ENCODE assay signal across 9 cellular contexts in genomic region chr7:131219277-131220041, GRCh38.
A peak's percentile ranks its signal among the peaks of the same experiment; 100 is the strongest.
DNase-seq lines count a peak whose midpoint lies in the region; ATAC-seq, FAIRE-seq and TF ChIP-seq lines count a peak whose summit lies in the region.
"Had no signal": no experiment of that assay in that cellular context is flagged by ENCODE, and none has a peak within 500 bp of the region (broad histone marks: within the 10 kb centered on the region; RNA-seq: fewer than 3 reads in every experiment).

No MANE protein-coding gene starts in this region.

- peak; percentile 60 for ATAC-seq in HG02678 (IDR thresholded peaks at IDR 0.05; ENCODE audit: unreplicated experiment)
- peak; percentile 62 for ATAC-seq in HepG2
- ATAC-seq in GM19455 (IDR thresholded peaks at IDR 0.05; ENCODE audit: unreplicated experiment): no peak

- no peak for TF ChIP-seq POLR2A in HepG2 (IDR thresholded peaks at IDR 0.05; ENCODE audit: insufficient read depth in 1 of 2, low read depth in 2 of 2, low read length in 2 of 2)
- TF ChIP-seq POLR2A in tibial nerve (IDR thresholded peaks at IDR 0.05): no peak

- DNase-seq in amygdala (lab: John Stamatoyannopoulos, UW): peak in 45 of 56 donors; percentile 2 to 82 (median 45)
- peak; percentile 37 for DNase-seq in HepG2 (ENCODE audit: low spot score)
- DNase-seq in tibial nerve (ENCODE audit: low spot score in 2 of 2): peak; percentile 40 to 56
- no peak for DNase-seq in A673 (ENCODE audit: low spot score)
- no peak for DNase-seq in smooth muscle cell (lab: John Stamatoyannopoulos, UW; ENCODE audit: unreplicated experiment)
- DNase-seq in NCI-H2081 (lab: John Stamatoyannopoulos, UW): no peak
- DNase-seq: stimulated activated CD8-positive, alpha-beta memory T cell treated with anti-CD3 and anti-CD28 coated beads, Interleukin-4, amount 100 ng/mL, for 48 hours had no signal

- H4K20me1 ChIP-seq in HepG2 (ENCODE audit: insufficient read depth, low read length) (no peaks in the 10 kb centered on the region), smooth muscle cell (ENCODE audit: low read depth) (no peaks in the 10 kb centered on the region)

- no peaks in the 10 kb centered on the region for H3K36me3 ChIP-seq in HepG2 (replicated peaks in 1 of 2; ENCODE audit: control insufficient read depth in 1 of 2, insufficient read depth in 2 of 2, low read length in 2 of 2)
- H3K36me3 ChIP-seq in tibial nerve: no peaks in the 10 kb centered on the region
- no peaks in the 10 kb centered on the region for H3K36me3 ChIP-seq in A673 (ENCODE audit: insufficient read depth, low read length, poor library complexity, severe bottlenecking)
- no peaks in the 10 kb centered on the region for H3K36me3 ChIP-seq in smooth muscle cell (ENCODE audit: low read depth)

- no peak for TF ChIP-seq RAD21 in HepG2 (CRISPR knock-in tag; IDR thresholded peaks at IDR 0.05)

- H3K9ac ChIP-seq in HepG2 (ENCODE audit: insufficient read depth, low read depth, low read length) (no peak overlapping the region), smooth muscle cell (ENCODE audit: low read depth) (no peak overlapping the region)

- CTCF ChIA-PET in HepG2 (lab: Yijun Ruan, JAX; ENCODE audit: low intra/inter-chr PET ratio, low total read pairs): no interaction called here
- CTCF ChIA-PET in A673 (lab: Charles Lee): no interaction called here

- FAIRE-seq in HepG2 (lab: Jason Lieb, UNC): peak; percentile 15

- H3K4me1 ChIP-seq in HepG2 (ENCODE audit: insufficient read depth, low read length) (peaks cover 27% of the 10 kb centered on the region), tibial nerve (peaks cover 0 to 26% (median 13%) of the 10 kb centered on the region in 4 donors), A673 (ENCODE audit: insufficient read depth, low read length, poor library complexity, severe bottlenecking) (no peaks in the 10 kb centered on the region), smooth muscle cell (ENCODE audit: low read depth) (peaks cover 3% of the 10 kb centered on the region)

- H3K4me2 ChIP-seq in HepG2 (ENCODE audit: low read depth, low read length) (peak overlapping the region; percentile 29; the same call in 1 of the 2 replicates), smooth muscle cell (no peak overlapping the region)

- TF ChIP-seq EP300 in HepG2 (IDR thresholded peaks at IDR 0.05; ENCODE audit: low read depth in 2 of 2, low read length in 2 of 2) (no peak), HepG2 (CRISPR knock-in tag; IDR thresholded peaks at IDR 0.05; ENCODE audit: borderline replicate concordance) (no peak), tibial nerve (IDR thresholded peaks at IDR 0.05) (peak; percentile 25 to 82)

- TF ChIP-seq CTCF in HepG2 (CRISPR knock-in tag; IDR thresholded peaks at IDR 0.05): no peak
- no peak for TF ChIP-seq CTCF in tibial nerve (IDR thresholded peaks at IDR 0.05)
- no peak for TF ChIP-seq CTCF in A673 (conservative IDR thresholded peaks at IDR 0.05; ENCODE audit: low read depth, low read length)
- TF ChIP-seq CTCF in smooth muscle cell (IDR thresholded peaks at IDR 0.05; ENCODE audit: borderline replicate concordance, insufficient read depth, poor library complexity, severe bottlenecking): no peak

- no TSS peak for BruUV-seq in HepG2 (replicated peaks; lab: Mats Ljungman, UMichigan)
- no TSS peak for BruUV-seq in A673 (replicated peaks; lab: Mats Ljungman, UMichigan)

- H3K4me3 ChIP-seq in HepG2 (replicated peaks in 1 of 3; ENCODE audit: insufficient read depth in 1 of 3, low read depth in 2 of 3, low read length in 3 of 3) (no peak overlapping the region), tibial nerve (no peak overlapping the region), A673 (ENCODE audit: low read depth, low read length, poor library complexity, severe bottlenecking) (no peak overlapping the region), smooth muscle cell (no peak overlapping the region)

- H3K27me3 ChIP-seq in HepG2 (ENCODE audit: control insufficient read depth in 1 of 2, insufficient read depth in 2 of 2, low read length in 2 of 2) (no peaks in the 10 kb centered on the region), tibial nerve (no peaks in the 10 kb centered on the region), A673 (replicated peaks; ENCODE audit: insufficient read depth, low read depth, low read length, poor library complexity) (no peaks in the 10 kb centered on the region), smooth muscle cell (ENCODE audit: low read depth) (no peaks in the 10 kb centered on the region)

- no peaks in the 10 kb centered on the region for H3F3A ChIP-seq in smooth muscle cell (ENCODE audit: low read depth)

- intact Hi-C loops in HepG2 (cut with micrococcal nuclease; ENCODE audit: unreplicated experiment) (no loop called here), A673 (cut with micrococcal nuclease; ENCODE audit: unreplicated experiment) (no loop called here)

- H3K27ac ChIP-seq in HepG2 (ENCODE audit: extremely low read length, insufficient read depth, low read length) (no peak overlapping the region), tibial nerve (peak overlapping the region in 3 of 4 donors; percentile 56 to 87 (median 85)), A673 (ENCODE audit: low read depth, low read length, poor library complexity, severe bottlenecking) (no peak overlapping the region), smooth muscle cell (ENCODE audit: low read depth) (no peak overlapping the region)

- H3K79me2 ChIP-seq in HepG2 (ENCODE audit: insufficient read depth, low read length) (no peaks in the 10 kb centered on the region), smooth muscle cell (ENCODE audit: low read depth) (no peaks in the 10 kb centered on the region)

- H3K9me3 ChIP-seq in HepG2 (ENCODE audit: low read length) (no peaks in the 10 kb centered on the region), tibial nerve (no peaks in the 10 kb centered on the region), A673 (ENCODE audit: low read depth, low read length, poor library complexity, severe bottlenecking) (no peaks in the 10 kb centered on the region), smooth muscle cell (replicated peaks; ENCODE audit: low read depth) (no peaks in the 10 kb centered on the region)

- in situ Hi-C loops in HepG2 (cut with HindIII; ENCODE audit: extremely low pct_ligation_motif_present, low pct_unique_long_range_greater_than_20kb): no loop called here

- WGBS in HepG2 (ENCODE audit: low lambda C conversion rate): 32% methylated on average over 8 of the region's 8 CpGs
- 21 to 32% methylated on average over 8 of the region's 8 CpGs for WGBS in tibial nerve, 2 donors
- 74% methylated on average over 8 of the region's 8 CpGs for WGBS in smooth muscle cell (ENCODE audit: low lambda C conversion rate)

- POLR2A ChIA-PET in HepG2 (lab: Yijun Ruan, JAX): no interaction called here
- POLR2A ChIA-PET in A673 (lab: Charles Lee; ENCODE audit: low non-redundant PET): interaction anchor here (0.6 kb wide), 1 partner anchor 40 kb away, joined by 5 read pairs; no protein-coding TSS in a partner anchor

- H2AFZ ChIP-seq in HepG2 (ENCODE audit: low read length) (no peak overlapping the region), smooth muscle cell (ENCODE audit: low read depth) (no peak overlapping the region)

TF ChIP-seq in HepG2, 621 proteins besides CTCF, POLR2A, EP300 and RAD21:
- no peak for TF ChIP-seq SRY (CRISPR knock-in tag; IDR thresholded peaks at IDR 0.05)
- TF ChIP-seq TP53 (CRISPR knock-in tag; conservative IDR thresholded peaks at IDR 0.05): no peak
- TF ChIP-seq HNF4A (CRISPR knock-in tag; IDR thresholded peaks at IDR 0.05): 0 out of 2 replicates have a peak, but pooled peaks have one; percentile 36
- TF ChIP-seq AKNA (CRISPR knock-in tag; IDR thresholded peaks at IDR 0.05; ENCODE audit: borderline replicate concordance): no peak
- no peak for TF ChIP-seq ZNF3 (CRISPR knock-in tag; IDR thresholded peaks at IDR 0.05)
- TF ChIP-seq ZBTB21 (CRISPR knock-in tag; IDR thresholded peaks at IDR 0.05): no peak

Comparison
In these comparisons a context has a peak if more than half of its experiments do, and no peak if none do; other contexts are left out.
1. DNase-seq: peak in amygdala (45 of 56), HepG2 (single experiment) and tibial nerve (2 of 2); none in A673 (single experiment), smooth muscle cell (single experiment) and NCI-H2081 (0 of 2).
2. H3K27ac ChIP-seq: peak in tibial nerve (3 of 4); none in HepG2 (single experiment), A673 (single experiment) and smooth muscle cell (single experiment).